ENCODE assay signal across 16 cellular contexts in the genomic region with DNA sequence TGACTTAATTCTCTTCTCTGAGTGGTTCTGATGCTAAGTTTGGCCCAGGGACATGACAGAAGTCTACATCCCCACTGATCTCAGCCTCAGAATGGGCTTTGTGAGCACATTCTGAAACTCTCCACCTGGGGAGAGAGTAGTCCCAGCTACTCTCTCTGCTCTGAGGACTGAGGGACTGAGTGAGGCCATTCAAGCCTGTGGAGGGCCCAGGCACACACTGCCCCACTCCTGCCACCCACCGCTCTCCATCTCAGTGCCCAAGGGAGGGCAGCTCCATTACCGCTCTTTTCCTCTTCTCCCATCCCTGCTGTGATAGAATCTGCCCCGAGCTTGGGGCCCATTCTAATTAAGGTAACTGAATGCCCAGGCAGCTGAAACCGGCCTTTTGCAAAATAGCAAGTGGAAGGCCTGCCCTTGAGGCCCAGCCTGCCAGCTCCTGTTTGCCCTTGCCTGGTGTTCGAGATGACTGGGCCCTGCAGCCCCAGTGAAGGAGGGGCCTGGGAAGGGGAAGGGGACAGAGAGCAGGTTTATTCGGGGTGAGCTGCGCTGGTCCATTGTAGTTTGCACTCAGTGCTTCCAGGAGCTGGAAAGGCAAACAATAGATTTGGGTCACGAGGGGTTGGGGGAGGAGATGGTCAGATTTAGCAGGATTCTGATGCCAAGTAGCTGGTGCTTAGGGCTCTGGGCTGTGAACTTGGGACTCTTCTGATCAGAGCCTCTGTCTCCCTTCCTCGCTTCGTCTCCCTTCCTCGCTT.
A peak's percentile ranks its signal among the peaks of the same experiment; 100 is the strongest.
DNase-seq lines count a peak whose midpoint lies in the region; ATAC-seq, FAIRE-seq and TF ChIP-seq lines count a peak whose summit lies in the region.
"Had no signal": no experiment of that assay in that cellular context is flagged by ENCODE, and none has a peak within 500 bp of the region (broad histone marks: within the 10 kb centered on the region; RNA-seq: fewer than 3 reads in every experiment).

No MANE protein-coding gene starts in this region.

- no peak for TF ChIP-seq POLR2A in GM12892 (IDR thresholded peaks at IDR 0.05; ENCODE audit: low read depth, low read length)

- DNase-seq in Ammon's horn (ENCODE audit: low spot score) (peak; percentile 88), NCI-H526 (lab: John Stamatoyannopoulos, UW) (peak; percentile 74 to 88), globus pallidus (ENCODE audit: low spot score) (peak; percentile 94), midbrain (lab: John Stamatoyannopoulos, UW) (peak; percentile 87), GM12892 (ENCODE audit: insufficient read length) (no peak), UCSD-AML1 (lab: John Stamatoyannopoulos, UW; ENCODE audit: unreplicated experiment) (no peak), iPS-NIHi7 (ENCODE audit: extremely low spot score) (no peak)
- DNase-seq: DMS53; NCI-H2081 treated with DMSO at 0.1 percent for 48 hours; stimulated activated naive CD4-positive, alpha-beta T cell had no signal

- no peak for ATAC-seq in GM18517 (IDR thresholded peaks at IDR 0.05; ENCODE audit: unreplicated experiment)
- ATAC-seq: activated CD4-positive, CD25-positive, alpha-beta regulatory T cell treated with anti-CD3 and anti-CD28 coated beads, Interleukin-2, amount 50 U/mL, for 24 hours; GM12878; K562 had no signal

- no peak for FAIRE-seq in GM12892 (lab: Jason Lieb, UNC)
- FAIRE-seq: colon, GM12878, K562, keratinocyte had no signal

Comparison
In these comparisons a context has a peak if more than half of its experiments do, and no peak if none do; other contexts are left out.
1. DNase-seq: peak in Ammon's horn (single experiment), NCI-H526 (2 of 2), globus pallidus (single experiment) and midbrain (single experiment); none in GM12892 (single experiment), UCSD-AML1 (single experiment) and iPS-NIHi7 (single experiment).